ENCODE assay signal across 16 cellular contexts in the genomic region with DNA sequence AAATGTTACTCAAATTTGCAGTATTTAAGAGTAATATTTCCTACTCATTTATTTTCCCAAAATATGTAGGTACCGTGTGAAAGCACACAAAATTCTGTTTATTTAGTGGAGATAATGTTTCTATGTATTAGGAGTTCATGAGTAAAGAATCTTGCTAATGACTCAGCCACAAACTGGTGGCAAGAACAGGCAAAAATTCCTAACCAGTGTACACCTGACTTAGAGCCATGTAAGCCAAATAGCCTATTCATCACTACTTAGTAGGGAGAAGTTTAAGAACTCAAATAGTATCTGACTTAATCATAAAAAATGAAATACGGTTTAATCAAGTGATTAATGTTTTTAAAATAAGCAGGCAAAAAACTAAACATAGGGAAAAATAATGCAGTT.
DNase-seq lines count a peak whose midpoint lies in the region; ATAC-seq and TF ChIP-seq lines count a peak whose summit lies in the region.
"Had no signal": no experiment of that assay in that cellular context is flagged by ENCODE, and none has a peak within 500 bp of the region (broad histone marks: within the 10 kb centered on the region; RNA-seq: fewer than 3 reads in every experiment).

No MANE protein-coding gene starts in this region.

- H3K27ac Mint-ChIP-seq in CD8-positive, alpha-beta memory T cell, result no peak overlapping the region
- H3K27ac Mint-ChIP-seq: natural killer cell treated with Interleukin-12 subunit alpha and Interleukin-12 subunit beta and Interleukin-15 and Interleukin-18, amount 100 ng/mL, for 72 hours had no signal

- H3K4me2 ChIP-seq in GM23248 (ENCODE audit: unreplicated experiment), result no peak overlapping the region

- H3K9me2 ChIP-seq in GM23248 (ENCODE audit: insufficient read depth), result no peaks in the 10 kb centered on the region

- CTCF ChIA-PET in CD8-positive, alpha-beta memory T cell (lab: Charles Lee), result no interaction called here

- TF ChIP-seq POLR2A in stomach (IDR thresholded peaks at IDR 0.05) (no peak), heart left ventricle (IDR thresholded peaks at IDR 0.05) (no peak)

- H3K27me3 ChIP-seq in GM23248 (replicated peaks; ENCODE audit: insufficient read depth) (no peaks in the 10 kb centered on the region), stomach (no peaks in the 10 kb centered on the region), heart left ventricle (no peaks in the 10 kb centered on the region), HAP-1 (ENCODE audit: low read depth) (no peaks in the 10 kb centered on the region)
- H3K27me3 ChIP-seq in CD8-positive, alpha-beta memory T cell (ENCODE audit: insufficient read depth, low read length, poor library complexity, severe bottlenecking), result no peaks in the 10 kb centered on the region

- no peaks in the 10 kb centered on the region for H3K9me3 Mint-ChIP-seq in CD8-positive, alpha-beta memory T cell
- H3K9me3 Mint-ChIP-seq: natural killer cell treated with Interleukin-12 subunit alpha and Interleukin-12 subunit beta and Interleukin-15 and Interleukin-18, amount 100 ng/mL, for 72 hours had no signal

- peaks cover 14% of the 10 kb centered on the region for H3K4me1 ChIP-seq in GM23248 (ENCODE audit: insufficient read depth)
- H3K4me1 ChIP-seq in stomach, result peaks cover 0 to 50% (median 24%) of the 10 kb centered on the region in 4 donors
- no peaks in the 10 kb centered on the region for H3K4me1 ChIP-seq in CD8-positive, alpha-beta memory T cell (ENCODE audit: insufficient read depth, low read length)
- H3K4me1 ChIP-seq in heart left ventricle, result peaks cover 0 to 13% (median 6%) of the 10 kb centered on the region in 12 donors
- no peaks in the 10 kb centered on the region for H3K4me1 ChIP-seq in HAP-1

- peaks cover 2% of the 10 kb centered on the region; the same call in 1 of the 2 replicates for H3F3A ChIP-seq in GM23248 (ENCODE audit: insufficient read depth)

- no peak for TF ChIP-seq CTCF in fibroblast of villous mesenchyme (IDR thresholded peaks at IDR 0.05; ENCODE audit: insufficient read depth, low read depth, low read length)
- no peak for TF ChIP-seq CTCF in stomach (IDR thresholded peaks at IDR 0.05)
- TF ChIP-seq CTCF in heart left ventricle (IDR thresholded peaks at IDR 0.05), result no peak

- H3K79me2 ChIP-seq in GM23248 (ENCODE audit: insufficient read depth), result peaks cover 98% of the 10 kb centered on the region

- H4K20me1 ChIP-seq in GM23248 (ENCODE audit: insufficient read depth), result peaks cover 11% of the 10 kb centered on the region; the same call in 1 of the 2 replicates

- POLR2A ChIA-PET in CD8-positive, alpha-beta memory T cell (lab: Charles Lee), result no interaction called here

- H3K36me3 ChIP-seq in GM23248 (ENCODE audit: low read depth) (no peaks in the 10 kb centered on the region), stomach (no peaks in the 10 kb centered on the region), heart left ventricle (no peaks in the 10 kb centered on the region), HAP-1 (replicated peaks) (no peaks in the 10 kb centered on the region)
- no peaks in the 10 kb centered on the region for H3K36me3 ChIP-seq in CD8-positive, alpha-beta memory T cell (ENCODE audit: insufficient read depth, low read length)

- no peak overlapping the region for H3K4me3 Mint-ChIP-seq in CD8-positive, alpha-beta memory T cell
- H3K4me3 Mint-ChIP-seq: natural killer cell treated with Interleukin-12 subunit alpha and Interleukin-12 subunit beta and Interleukin-15 and Interleukin-18, amount 100 ng/mL, for 72 hours had no signal

- no peaks in the 10 kb centered on the region for H3K9me3 ChIP-seq in GM23248 (ENCODE audit: low read depth)
- no peaks in the 10 kb centered on the region for H3K9me3 ChIP-seq in stomach
- H3K9me3 ChIP-seq in CD8-positive, alpha-beta memory T cell (ENCODE audit: low read length), result no peaks in the 10 kb centered on the region
- no peaks in the 10 kb centered on the region for H3K9me3 ChIP-seq in heart left ventricle
- H3K9me3 ChIP-seq in HAP-1, result no peaks in the 10 kb centered on the region

- ATAC-seq in SK-N-SH treated with all-trans-retinoic acid at 6 μM for 48 hours, result peak; percentile 72
- no peak for ATAC-seq in heart left ventricle
- ATAC-seq: natural killer cell treated with Interleukin-12 subunit alpha and Interleukin-12 subunit beta and Interleukin-15 and Interleukin-18, amount 100 ng/mL, for 72 hours had no signal

- peak overlapping the region; percentile 41 for H3K27ac ChIP-seq in GM23248
- peak overlapping the region in 4 of 5 donors; percentile 11 to 70 (median 46) for H3K27ac ChIP-seq in stomach
- no peak overlapping the region for H3K27ac ChIP-seq in CD8-positive, alpha-beta memory T cell (ENCODE audit: low read depth, low read length)
- no peak overlapping the region for H3K27ac ChIP-seq in heart left ventricle

- in situ Hi-C loops in GM23248 (cut with MboI), result no loop called here
- in situ Hi-C loops in HAP-1 (cut with MboI; ENCODE audit: low sequenced_read_pairs), result no loop called here

- intact Hi-C loops in stomach (cut with DNase I; ENCODE audit: low total_unique reads) (no loop called here), heart left ventricle (cut with DNase I) (loop anchor here in 1 of 10 donors (10.0 kb wide), 1 partner anchor 45 kb away; no protein-coding TSS in a partner anchor)

- WGBS in GM23248 (ENCODE audit: low coverage in 1 of 2, low lambda C conversion rate in 2 of 2, missing lambda C conversion rate in 2 of 2), 2 experiments, result 21 to 24% methylated on average over 2 of the region's 2 CpGs
- WGBS in stomach, 5 donors, result 41 to 58% (median 49%) methylated on average over 2 of the region's 2 CpGs
- WGBS in heart left ventricle, 4 donors, result 87 to 97% (median 95%) methylated on average over 2 of the region's 2 CpGs

- no peak overlapping the region for H3K4me3 ChIP-seq in GM23248
- H3K4me3 ChIP-seq in fibroblast of villous mesenchyme (ENCODE audit: low read depth, low read length), result no peak overlapping the region
- no peak overlapping the region for H3K4me3 ChIP-seq in stomach
- H3K4me3 ChIP-seq in CD8-positive, alpha-beta memory T cell (ENCODE audit: low read length), result no peak overlapping the region
- H3K4me3 ChIP-seq in heart left ventricle, result no peak overlapping the region
- H3K4me3 ChIP-seq in HAP-1, result no peak overlapping the region
- H3K4me3 ChIP-seq: lung had no signal

- no peaks in the 10 kb centered on the region for H3K27me3 Mint-ChIP-seq in CD8-positive, alpha-beta memory T cell
- H3K27me3 Mint-ChIP-seq: natural killer cell treated with Interleukin-12 subunit alpha and Interleukin-12 subunit beta and Interleukin-15 and Interleukin-18, amount 100 ng/mL, for 72 hours had no signal

- H3K36me3 Mint-ChIP-seq in CD8-positive, alpha-beta memory T cell, result peaks cover 4 to 8% (median 5%) of the 10 kb centered on the region in 3 donors
- H3K36me3 Mint-ChIP-seq: natural killer cell treated with Interleukin-12 subunit alpha and Interleukin-12 subunit beta and Interleukin-15 and Interleukin-18, amount 100 ng/mL, for 72 hours had no signal

- peaks cover 55 to 77% (median 63%) of the 10 kb centered on the region in 3 donors for H3K4me1 Mint-ChIP-seq in CD8-positive, alpha-beta memory T cell

- DNase-seq in GM23248, result peak; percentile 76
- DNase-seq in fibroblast of villous mesenchyme (ENCODE audit: low read depth), result peak; percentile 23
- no peak for DNase-seq in stomach
- no peak for DNase-seq in CD8-positive, alpha-beta memory T cell
- DNase-seq in heart left ventricle, result no peak
- DNase-seq in NCI-H1105 (lab: John Stamatoyannopoulos, UW), result no peak
- no peak for DNase-seq in HAP-1 (ENCODE audit: low spot score in 2 of 2)
- DNase-seq: amygdala; effector CD4-positive, alpha-beta T cell; hippocampal formation; NCI-H1092; NCI-H510A; T1000 had no signal

- no peak overlapping the region for H3K9ac ChIP-seq in GM23248

- H2AFZ ChIP-seq in GM23248, result no peak overlapping the region

- no peak for TF ChIP-seq EP300 in stomach (IDR thresholded peaks at IDR 0.05)

TF ChIP-seq in SK-N-SH treated with all-trans-retinoic acid at 6 μM for 48 hours, 23 proteins besides CTCF, POLR2A, EP300 and RAD21:
- TF ChIP-seq CSDC2 (CRISPR knock-in tag; IDR thresholded peaks at IDR 0.05) (no peak), ZNF70 (CRISPR knock-in tag; IDR thresholded peaks at IDR 0.05) (no peak), ZNF8 (CRISPR knock-in tag; IDR thresholded peaks at IDR 0.05) (no peak)

Comparison
In these comparisons a context has a peak if more than half of its experiments do, and no peak if none do; other contexts are left out.
1. DNase-seq: peak in GM23248 (single experiment) and fibroblast of villous mesenchyme (single experiment); none in stomach (single experiment), CD8-positive, alpha-beta memory T cell (0 of 5), heart left ventricle (0 of 5), NCI-H1105 (single experiment) and HAP-1 (0 of 2).
2. H3K27ac ChIP-seq: peak in GM23248 (single experiment) and stomach (4 of 5); none in CD8-positive, alpha-beta memory T cell (single experiment) and heart left ventricle (0 of 12).